In genomic region chr15:41853191-41853590, GRCh38 we compare ENCODE assay signal across 36 cellular contexts.
"Had no signal": no experiment of that assay in that cellular context is flagged by ENCODE, and none has a peak within 500 bp of the region (broad histone marks: within the 10 kb centered on the region; RNA-seq: fewer than 3 reads in every experiment).

No MANE protein-coding gene starts in this region.

- H3K9me3 ChIP-seq: MG63 had no signal

- H3K36me3 ChIP-seq: brain microvascular endothelial cell, cardiac muscle cell, MG63 had no signal

- H3K4me3 ChIP-seq: cardiac muscle cell, MG63 had no signal

- H3K27me3 ChIP-seq: brain microvascular endothelial cell, cardiac muscle cell, MG63 had no signal

- ATAC-seq: activated CD8-positive, alpha-beta memory T cell treated with anti-CD3 and anti-CD28 coated beads, Interleukin-2, amount 10 ng/mL, durations not matched to agents 7 days and 5 days; Right ventricle myocardium inferior had no signal

- H3K27ac ChIP-seq: brain microvascular endothelial cell, cardiac muscle cell, WERI-Rb-1 had no signal

- DNase-seq: activated CD4-positive, alpha-beta memory T cell treated with anti-CD3 and anti-CD28 coated beads, Interleukin-2, amount 10 ng/mL, durations not matched to agents 7 days and 5 days; activated CD4-positive, alpha-beta T cell treated with anti-CD3 and anti-CD28 coated beads for 1 hour; activated CD4-positive, alpha-beta T cell treated with anti-CD3 and anti-CD28 coated beads for 48 hours; activated CD4-positive, CD25-positive, alpha-beta regulatory T cell; activated CD8-positive, alpha-beta memory T cell treated with anti-CD3 and anti-CD28 coated beads for 24 hours; activated CD8-positive, alpha-beta memory T cell treated with anti-CD3 and anti-CD28 coated beads, Interleukin-2, amount 10 ng/mL, durations not matched to agents 7 days and 5 days; activated CD8-positive, alpha-beta memory T cell treated with anti-CD3 and anti-CD28 coated beads, Interleukin-2, amount 50 U/mL, for 48 hours; activated effector memory CD4-positive, alpha-beta T cell treated with Interleukin-2 at 50 U/mL for 16 hours; activated naive CD4-positive, alpha-beta T cell; activated naive CD4-positive, alpha-beta T cell treated with anti-CD3 and anti-CD28 coated beads, Interleukin-2, amount 50 U/mL, for 16 hours; activated naive CD8-positive, alpha-beta T cell treated with anti-CD3 and anti-CD28 coated beads for 36 hours; activated T-cell treated with anti-CD3 and anti-CD28 coated beads, Interleukin-2, amount 50 U/mL, for 48 hours; amniotic stem cell; aorta; brain microvascular endothelial cell; Kasumi-1; MG63; NCI-H1048; NCI-H1105 treated with DMSO at 0.1 percent for 48 hours; NCI-H1436; NCI-H1694 treated with DMSO at 0.1 percent for 48 hours; NCI-H2029; NCI-H2107; NCI-H510A; NCI-H526; NCI-H748 treated with DMSO at 0.1 percent for 48 hours; NK-92 treated with Interleukin-12 subunit alpha and Interleukin-12 subunit beta, amount 100 ng/mL, for 24 hours; PC-3; SIG-M5; SW 1271; T-helper 1 cell; T-helper 2 cell; T-helper 9 cell; WERI-Rb-1 had no signal
